In the genomic region with DNA sequence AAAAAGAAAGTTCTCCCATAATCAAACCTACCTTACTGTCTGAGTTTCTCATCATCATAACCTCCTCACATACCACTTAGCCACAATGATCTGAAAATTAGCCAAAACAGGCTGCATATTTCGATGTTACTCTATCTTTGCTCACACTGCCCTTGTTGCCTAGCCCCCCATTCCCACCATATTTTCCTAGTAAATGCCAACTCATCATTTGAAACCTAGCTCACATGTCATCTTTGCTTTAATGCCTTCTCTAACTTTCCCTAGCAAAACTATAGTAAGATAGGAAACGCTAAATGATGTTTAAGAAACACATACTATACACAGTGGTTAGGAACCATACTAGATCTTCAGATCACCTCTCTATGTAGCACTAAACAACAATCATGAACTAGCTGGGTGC, we compare ENCODE assay signal across 25 cellular contexts.
"Had no signal": no experiment of that assay in that cellular context is flagged by ENCODE, and none has a peak within 500 bp of the region (broad histone marks: within the 10 kb centered on the region; RNA-seq: fewer than 3 reads in every experiment).

No MANE protein-coding gene starts in this region.

- H3K27me3 Mint-ChIP-seq: memory B cell; naive thymus-derived CD4-positive, alpha-beta T cell; natural killer cell treated with Interleukin-12 subunit alpha and Interleukin-12 subunit beta and Interleukin-15 and Interleukin-18, amount 100 ng/mL, for 72 hours; progenitor cell of endocrine pancreas had no signal

- H3K9me3 Mint-ChIP-seq: memory B cell; naive thymus-derived CD4-positive, alpha-beta T cell; natural killer cell treated with Interleukin-12 subunit alpha and Interleukin-12 subunit beta and Interleukin-15 and Interleukin-18, amount 100 ng/mL, for 72 hours had no signal

- DNase-seq: islet precursor cell; left ventricle myocardium inferior; midbrain; mucosa of descending colon; naive thymus-derived CD4-positive, alpha-beta T cell; ovary; stimulated activated CD4-positive, alpha-beta T cell treated with anti-CD3 and anti-CD28 coated beads, Interleukin-12 subunit alpha, Interleukin-12 subunit beta, amount 100 ng/mL, for 4 hours; stimulated activated CD4-positive, alpha-beta T cell treated with anti-CD3 and anti-CD28 coated beads, Interleukin-15, amount 100 ng/mL, for 24 hours; stimulated activated CD4-positive, alpha-beta T cell treated with anti-CD3 and anti-CD28 coated beads, Interleukin-2, amount 100 ng/mL, for 24 hours; stimulated activated CD4-positive, alpha-beta T cell treated with anti-CD3 and anti-CD28 coated beads, Interleukin-4, amount 100 ng/mL, for 1 hour; stimulated activated naive CD4-positive, alpha-beta T cell; stomach; testis; thyroid gland; transverse colon; upper lobe of left lung had no signal

- H3K4me1 Mint-ChIP-seq: memory B cell had no signal

- H2AFZ ChIP-seq: hepatocyte had no signal

- H3K27me3 ChIP-seq: hepatocyte, ovary, right atrium auricular region, stomach, testis, thyroid gland, transverse colon, upper lobe of left lung, vagina had no signal

- H3K36me3 ChIP-seq: ovary had no signal

- H3K4me3 Mint-ChIP-seq: memory B cell; naive thymus-derived CD4-positive, alpha-beta T cell; natural killer cell treated with Interleukin-12 subunit alpha and Interleukin-12 subunit beta and Interleukin-15 and Interleukin-18, amount 100 ng/mL, for 72 hours had no signal

- H3K9me3 ChIP-seq: left ventricle myocardium inferior, mucosa of descending colon, ovary, right atrium auricular region, stomach, testis, thyroid gland, transverse colon, upper lobe of left lung, vagina had no signal

- H3K27ac Mint-ChIP-seq: memory B cell, progenitor cell of endocrine pancreas had no signal

- H3K79me2 ChIP-seq: hepatocyte had no signal

- ATAC-seq: mucosa of descending colon; naive thymus-derived CD4-positive, alpha-beta T cell; natural killer cell treated with Interleukin-12 subunit alpha and Interleukin-12 subunit beta and Interleukin-15 and Interleukin-18, amount 100 ng/mL, for 72 hours; sciatic nerve had no signal

- H3K4me2 ChIP-seq: hepatocyte had no signal

- H3K27ac ChIP-seq: hepatocyte, left ventricle myocardium inferior, ovary, right atrium auricular region, skin epidermis, stomach, testis, thyroid gland, transverse colon, upper lobe of left lung, vagina had no signal

- H3K4me1 ChIP-seq: left ventricle myocardium inferior, right atrium auricular region, testis, thyroid gland, upper lobe of left lung, vagina had no signal

- H3K4me3 ChIP-seq: hepatocyte, left ventricle myocardium inferior, lung, mucosa of descending colon, ovary, right atrium auricular region, skin epidermis, stomach, testis, thyroid gland, transverse colon, upper lobe of left lung, vagina had no signal
